In genomic region chr5:100901851-100902341, GRCh38 we compare ENCODE assay signal across 8 cellular contexts. TPM values are rescaled to one million over a fixed set of nuclear protein-coding genes. Genes with fewer than 3 reads are reported as not detected.
A peak's percentile ranks its signal among the peaks of the same experiment; 100 is the strongest.
DNase-seq lines count a peak whose midpoint lies in the region; FAIRE-seq lines count a peak whose summit lies in the region.

No MANE protein-coding gene starts in this region.

- peak; percentile 15 for DNase-seq in NCI-H1694 treated with DMSO at 0.1 percent for 48 hours (lab: John Stamatoyannopoulos, UW)
- no peak for DNase-seq in NCI-H1694 (lab: John Stamatoyannopoulos, UW)
- peak; percentile 83 for DNase-seq in OCI-M1 (lab: John Stamatoyannopoulos, UW)
- peak; percentile 60 for DNase-seq in activated naive CD4-positive, alpha-beta T cell treated with Interleukin-2 at 50 U/mL for 16 hours
- peak; percentile 79 for DNase-seq in cardiac septum (ENCODE audit: low spot score)
- peak; percentile 46 for DNase-seq in pulmonary artery endothelial cell (ENCODE audit: low read depth, low spot score)
- no peak for DNase-seq in HK-2 (ENCODE audit: unreplicated experiment)
- no peak for DNase-seq in urothelium cell line (ENCODE audit: low spot score)

- intact Hi-C loops in cardiac septum (cut with DNase I) = loop anchor here (5.0 kb wide), 4 partner anchors 50 to 365 kb away; partner anchors contain the start of gene FAM174A

- FAIRE-seq in urothelium cell line (lab: Jason Lieb, UNC) = no peak

RNA-seq across cellular contexts. Expression of gene ST8SIA4, which starts 1.2 kb away (rescaled TPM):
- total RNA-seq in cardiac septum (4.6 TPM), pulmonary artery endothelial cell (1.1 and 3.2 TPM in 2 replicates)

Comparison
In these comparisons a context has a peak if more than half of its experiments do, and no peak if none do; other contexts are left out.
1. DNase-seq: peak in NCI-H1694 treated with DMSO at 0.1 percent for 48 hours (single experiment), OCI-M1 (single experiment), activated naive CD4-positive, alpha-beta T cell treated with Interleukin-2 at 50 U/mL for 16 hours (single experiment), cardiac septum (single experiment) and pulmonary artery endothelial cell (single experiment); none in NCI-H1694 (single experiment), HK-2 (single experiment) and urothelium cell line (single experiment).